22 cellular contexts compared by ENCODE assay signal in genomic region chr2:168300460-168300859, GRCh38.
"Had no signal": no experiment of that assay in that cellular context is flagged by ENCODE, and none has a peak within 500 bp of the region (broad histone marks: within the 10 kb centered on the region; RNA-seq: fewer than 3 reads in every experiment).

No MANE protein-coding gene starts in this region.

- DNase-seq: activated CD4-positive, alpha-beta memory T cell treated with anti-CD3 and anti-CD28 coated beads, Interleukin-2, amount 10 ng/mL, durations not matched to agents 7 days and 5 days; activated CD4-positive, alpha-beta T cell treated with anti-CD3 and anti-CD28 coated beads, Interleukin-2, amount 10 ng/mL, durations not matched to agents 24 days and 14 days; activated effector memory CD4-positive, alpha-beta T cell treated with anti-CD3 and anti-CD28 coated beads, Interleukin-2, amount 50 U/mL, for 16 hours; activated naive CD4-positive, alpha-beta T cell treated with anti-CD3 and anti-CD28 coated beads, Interleukin-2, amount 10 ng/mL, durations not matched to agents 7 days and 5 days; activated T-cell treated with anti-CD3 and anti-CD28 coated beads for 4 hours; amygdala; body of pancreas; foreskin melanocyte; kidney glomerular epithelial cell; left lung; naive thymus-derived CD4-positive, alpha-beta T cell; occipital lobe; posterior cingulate gyrus; stimulated activated CD4-positive, alpha-beta T cell treated with anti-CD3 and anti-CD28 coated beads, Interleukin-4, amount 100 ng/mL, for 24 hours; stimulated activated naive CD4-positive, alpha-beta T cell treated with Interleukin-2 at 50 U/mL for 16 hours had no signal

- H3K27me3 Mint-ChIP-seq: type B pancreatic cell had no signal

- H3K27ac ChIP-seq: body of pancreas, left lung, thoracic aorta, vagina, VCaP had no signal

- H3K36me3 Mint-ChIP-seq: activated naive CD4-positive, alpha-beta T cell treated with anti-CD3 and anti-CD28 coated beads, Interleukin-2, amount 10 ng/mL, durations not matched to agents 7 days and 5 days; type B pancreatic cell had no signal

- H3K36me3 ChIP-seq: left lung, thoracic aorta, vagina had no signal

- H3K9me3 ChIP-seq: body of pancreas, thoracic aorta, vagina had no signal

- ATAC-seq: activated CD4-positive, CD25-positive, alpha-beta regulatory T cell treated with anti-CD3 and anti-CD28 coated beads, Interleukin-2, amount 50 U/mL, for 24 hours; body of pancreas; left lung; naive thymus-derived CD4-positive, alpha-beta T cell had no signal

- H3K4me3 Mint-ChIP-seq: activated CD4-positive, alpha-beta memory T cell treated with anti-CD3 and anti-CD28 coated beads, Interleukin-2, amount 10 ng/mL, durations not matched to agents 7 days and 5 days; activated CD4-positive, alpha-beta T cell treated with anti-CD3 and anti-CD28 coated beads, Interleukin-2, amount 10 ng/mL, durations not matched to agents 24 days and 14 days; activated naive CD4-positive, alpha-beta T cell treated with anti-CD3 and anti-CD28 coated beads, Interleukin-2, amount 10 ng/mL, durations not matched to agents 7 days and 5 days; naive thymus-derived CD4-positive, alpha-beta T cell; neural crest cell; type B pancreatic cell had no signal

- H3K4me3 ChIP-seq: body of pancreas, left lung, lung, thoracic aorta, vagina had no signal

- H3K9me3 Mint-ChIP-seq: activated CD4-positive, alpha-beta memory T cell treated with anti-CD3 and anti-CD28 coated beads, Interleukin-2, amount 10 ng/mL, durations not matched to agents 7 days and 5 days; activated CD4-positive, alpha-beta T cell treated with anti-CD3 and anti-CD28 coated beads, Interleukin-2, amount 10 ng/mL, durations not matched to agents 24 days and 14 days; activated naive CD4-positive, alpha-beta T cell treated with anti-CD3 and anti-CD28 coated beads, Interleukin-2, amount 10 ng/mL, durations not matched to agents 7 days and 5 days had no signal

- H3K4me1 Mint-ChIP-seq: activated CD4-positive, alpha-beta memory T cell treated with anti-CD3 and anti-CD28 coated beads, Interleukin-2, amount 10 ng/mL, durations not matched to agents 7 days and 5 days; activated CD4-positive, alpha-beta T cell treated with anti-CD3 and anti-CD28 coated beads, Interleukin-2, amount 10 ng/mL, durations not matched to agents 24 days and 14 days; activated naive CD4-positive, alpha-beta T cell treated with anti-CD3 and anti-CD28 coated beads, Interleukin-2, amount 10 ng/mL, durations not matched to agents 7 days and 5 days; neural crest cell had no signal

- H3K27ac Mint-ChIP-seq: activated CD4-positive, alpha-beta memory T cell treated with anti-CD3 and anti-CD28 coated beads, Interleukin-2, amount 10 ng/mL, durations not matched to agents 7 days and 5 days; activated CD4-positive, alpha-beta T cell treated with anti-CD3 and anti-CD28 coated beads, Interleukin-2, amount 10 ng/mL, durations not matched to agents 24 days and 14 days; activated naive CD4-positive, alpha-beta T cell treated with anti-CD3 and anti-CD28 coated beads, Interleukin-2, amount 10 ng/mL, durations not matched to agents 7 days and 5 days; naive thymus-derived CD4-positive, alpha-beta T cell; type B pancreatic cell had no signal
